8 cellular contexts compared by ENCODE assay signal in genomic region chr13:108217307-108218043, GRCh38. TPM values are rescaled to one million over a fixed set of nuclear protein-coding genes. Genes with fewer than 3 reads are reported as not detected.
DNase-seq lines count a peak whose midpoint lies in the region; ATAC-seq and TF ChIP-seq lines count a peak whose summit lies in the region.
"Not testable (repeated sequence)": the region's sequence is repeated elsewhere in the genome, so short reads cannot be mapped to it uniquely, and the experiment has no call there.

No MANE protein-coding gene starts in this region.

- WGBS in endodermal cell (ENCODE audit: insufficient coverage in 1 of 2, insufficient read length in 1 of 2), 2 experiments, result 76 to 77% methylated on average over 18 to 23 of the region's 27 CpGs

- H3K9ac ChIP-seq in endodermal cell (ENCODE audit: extremely low read depth, low read length, poor library complexity, severe bottlenecking), result peak overlapping the region; percentile 79
- peak overlapping the region; percentile 98 for H3K9ac ChIP-seq in iPS-20b (ENCODE audit: low read depth, low read length)

- peak overlapping the region; percentile 97 for H3K4me3 ChIP-seq in endodermal cell (ENCODE audit: low read length)
- H3K4me3 ChIP-seq in iPS-20b (ENCODE audit: low read length), result peak overlapping the region; percentile 99

- H3K36me3 Mint-ChIP-seq in activated naive CD8-positive, alpha-beta T cell; endodermal cell (ENCODE audit: low read depth); neural crest cell (ENCODE audit: low read depth): not testable (repeated sequence)

- H3K27ac ChIP-seq in C4-2B (peak overlapping the region; percentile 91), iPS-20b (ENCODE audit: low read length) (peak overlapping the region; percentile 98), substantia nigra (ENCODE audit: low read depth, low read length, poor library complexity, severe bottlenecking) (peak overlapping the region; percentile 83)
- H3K27ac ChIP-seq in endodermal cell (ENCODE audit: low read depth, low read length), result not testable (repeated sequence)

- peak; percentile 0 for ATAC-seq in HG03066 (IDR thresholded peaks at IDR 0.05; ENCODE audit: low read depth, unreplicated experiment)

- not testable (repeated sequence) for H3K9me3 Mint-ChIP-seq in activated naive CD8-positive, alpha-beta T cell (ENCODE audit: low read depth); endodermal cell; neural crest cell

- H3K27me3 Mint-ChIP-seq in activated naive CD8-positive, alpha-beta T cell; endodermal cell (ENCODE audit: insufficient read depth); neural crest cell (ENCODE audit: low read depth): not testable (repeated sequence)

- peak overlapping the region; percentile 93 for H3K4me3 Mint-ChIP-seq in activated naive CD8-positive, alpha-beta T cell
- peak overlapping the region; percentile 85 for H3K4me3 Mint-ChIP-seq in endodermal cell
- peak overlapping the region; percentile 95 for H3K4me3 Mint-ChIP-seq in neural crest cell

- not testable (repeated sequence) for H3K4me1 ChIP-seq in endodermal cell (ENCODE audit: control insufficient read depth, insufficient read depth, low read length)
- peaks cover 11% of the 10 kb centered on the region for H3K4me1 ChIP-seq in iPS-20b (ENCODE audit: insufficient read depth, low read length)

- H3K27me3 ChIP-seq in endodermal cell (ENCODE audit: control insufficient read depth, insufficient read depth, low read length, poor library complexity, severe bottlenecking); iPS-20b (ENCODE audit: insufficient read depth, low read length): not testable (repeated sequence)

- TF ChIP-seq CTCF in C4-2B (conservative IDR thresholded peaks at IDR 0.05); endodermal cell (conservative IDR thresholded peaks at IDR 0.05); neural crest cell (conservative IDR thresholded peaks at IDR 0.05): not testable (repeated sequence)

- H3K9me3 ChIP-seq in endodermal cell (ENCODE audit: control insufficient read depth, low read length); iPS-20b (ENCODE audit: insufficient read depth, low read depth, low read length): not testable (repeated sequence)

- H3K27ac Mint-ChIP-seq in activated naive CD8-positive, alpha-beta T cell, result peak overlapping the region; percentile 95
- H3K27ac Mint-ChIP-seq in endodermal cell (peak overlapping the region; percentile 95), neural crest cell (ENCODE audit: unreplicated experiment) (peak overlapping the region; percentile 99)

- DNase-seq in SHP77 treated with DMSO at 0.1 percent for 48 hours (lab: John Stamatoyannopoulos, UW) (peak; percentile 75), substantia nigra (lab: John Stamatoyannopoulos, UW) (peak in 3 of 49 donors; percentile 3 to 48 (median 34))
- not testable (repeated sequence) for DNase-seq in endodermal cell; neural crest cell (ENCODE audit: low read depth, low spot score)

- H3K36me3 ChIP-seq in endodermal cell (ENCODE audit: control insufficient read depth, insufficient read depth, low read length); iPS-20b (ENCODE audit: insufficient read depth, low read depth, low read length): not testable (repeated sequence)

- peaks cover 64% of the 10 kb centered on the region for H3K4me1 Mint-ChIP-seq in activated naive CD8-positive, alpha-beta T cell (ENCODE audit: low read depth)
- H3K4me1 Mint-ChIP-seq in endodermal cell (peaks cover 21% of the 10 kb centered on the region), neural crest cell (peaks cover 42% of the 10 kb centered on the region)

RNA-seq across cellular contexts. Expression of gene ABHD13, which starts 0.7 kb away (rescaled TPM):
- total RNA-seq in endodermal cell (10 to 100 TPM in 1 of 2 donors, 1 to 10 TPM in 1; 8.0 to 10.2 TPM), neural crest cell (8.1 and 8.8 TPM in 2 replicates)
- 11.2 TPM for polyA plus RNA-seq in endodermal cell (2013, experiment 1 of 2)
- 10.8 TPM for polyA plus RNA-seq in endodermal cell (2013, experiment 2 of 2)

RNA-seq across cellular contexts. Expression of gene LIG4, which starts 2.1 kb away (rescaled TPM):
- total RNA-seq in endodermal cell (10 to 100 TPM in 1 of 2 donors, 1 to 10 TPM in 1; 7.5 to 10.8 TPM), neural crest cell (9.7 and 10.5 TPM in 2 replicates)
- 10.3 TPM for polyA plus RNA-seq in endodermal cell (2013, experiment 1 of 2)
- polyA plus RNA-seq in endodermal cell (2013, experiment 2 of 2), result 10.4 TPM

RNA-seq across cellular contexts. Expression of gene TNFSF13B, which starts 52.0 kb away (rescaled TPM):
- total RNA-seq in endodermal cell (1 to 10 TPM in 1 of 2 donors, under 1 TPM in 1; 0.35 to 1.5 TPM), neural crest cell (0.32 and 0.82 TPM in 2 replicates)
- polyA plus RNA-seq in endodermal cell (2013, experiment 1 of 2), result 0.50 TPM
- 0.41 TPM for polyA plus RNA-seq in endodermal cell (2013, experiment 2 of 2)
